In the genomic region with DNA sequence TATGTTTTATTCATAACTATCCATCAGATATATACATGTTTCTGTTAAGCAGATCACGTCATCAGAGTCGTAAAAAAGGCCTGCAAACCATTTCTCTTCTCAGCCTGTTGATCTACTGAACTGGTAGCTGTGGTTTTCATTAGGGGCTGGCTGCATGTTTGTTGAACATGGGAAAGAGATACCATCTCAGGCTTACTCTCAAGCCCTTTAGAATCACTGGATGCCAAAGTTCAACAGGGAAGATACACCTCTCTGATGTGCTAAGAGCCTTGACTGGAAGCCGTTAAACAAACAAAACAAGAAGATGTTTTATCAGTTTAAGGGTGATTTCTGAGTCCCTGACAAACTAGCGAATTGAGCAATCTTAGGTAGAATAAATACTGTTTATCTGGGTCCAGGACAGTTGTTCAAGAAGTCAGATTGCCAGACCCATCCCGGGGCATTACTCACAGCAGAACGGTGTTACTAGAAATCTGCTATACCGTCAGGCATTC, we compare ENCODE assay signal across 1 cellular context.
TF ChIP-seq lines count a peak whose summit lies in the region.

No MANE protein-coding gene starts in this region.

TF ChIP-seq in HepG2, 621 proteins besides CTCF, POLR2A, EP300 and RAD21 (continued from another document and continues in another):
- TF ChIP-seq, protein P1, sequence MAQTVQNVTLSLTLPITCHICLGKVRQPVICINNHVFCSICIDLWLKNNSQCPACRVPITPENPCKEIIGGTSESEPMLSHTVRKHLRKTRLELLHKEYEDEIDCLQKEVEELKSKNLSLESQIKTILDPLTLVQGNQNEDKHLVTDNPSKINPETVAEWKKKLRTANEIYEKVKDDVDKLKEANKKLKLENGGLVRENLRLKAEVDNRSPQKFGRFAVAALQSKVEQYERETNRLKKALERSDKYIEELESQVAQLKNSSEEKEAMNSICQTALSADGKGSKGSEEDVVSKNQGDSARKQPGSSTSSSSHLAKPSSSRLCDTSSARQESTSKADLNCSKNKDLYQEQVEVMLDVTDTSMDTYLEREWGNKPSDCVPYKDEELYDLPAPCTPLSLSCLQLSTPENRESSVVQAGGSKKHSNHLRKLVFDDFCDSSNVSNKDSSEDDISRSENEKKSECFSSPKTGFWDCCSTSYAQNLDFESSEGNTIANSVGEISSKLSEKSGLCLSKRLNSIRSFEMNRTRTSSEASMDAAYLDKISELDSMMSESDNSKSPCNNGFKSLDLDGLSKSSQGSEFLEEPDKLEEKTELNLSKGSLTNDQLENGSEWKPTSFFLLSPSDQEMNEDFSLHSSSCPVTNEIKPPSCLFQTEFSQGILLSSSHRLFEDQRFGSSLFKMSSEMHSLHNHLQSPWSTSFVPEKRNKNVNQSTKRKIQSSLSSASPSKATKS (CRISPR knock-in tag; IDR thresholded peaks at IDR 0.05), result no peak
- TF ChIP-seq, protein P2, sequence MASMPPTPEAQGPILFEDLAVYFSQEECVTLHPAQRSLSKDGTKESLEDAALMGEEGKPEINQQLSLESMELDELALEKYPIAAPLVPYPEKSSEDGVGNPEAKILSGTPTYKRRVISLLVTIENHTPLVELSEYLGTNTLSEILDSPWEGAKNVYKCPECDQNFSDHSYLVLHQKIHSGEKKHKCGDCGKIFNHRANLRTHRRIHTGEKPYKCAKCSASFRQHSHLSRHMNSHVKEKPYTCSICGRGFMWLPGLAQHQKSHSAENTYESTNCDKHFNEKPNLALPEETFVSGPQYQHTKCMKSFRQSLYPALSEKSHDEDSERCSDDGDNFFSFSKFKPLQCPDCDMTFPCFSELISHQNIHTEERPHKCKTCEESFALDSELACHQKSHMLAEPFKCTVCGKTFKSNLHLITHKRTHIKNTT (CRISPR knock-in tag; IDR thresholded peaks at IDR 0.05), result no peak
- TF ChIP-seq ZNF883 (CRISPR knock-in tag; IDR thresholded peaks at IDR 0.05; ENCODE audit: not compliant biosample characterization) (no peak), CAMTA2 (CRISPR knock-in tag; IDR thresholded peaks at IDR 0.05; ENCODE audit: borderline replicate concordance) (no peak), TMF1 (CRISPR knock-in tag; IDR thresholded peaks at IDR 0.05; ENCODE audit: low read depth) (no peak), ATF7 (IDR thresholded peaks at IDR 0.05) (peak; percentile 51), ATF7 (CRISPR knock-in tag; IDR thresholded peaks at IDR 0.05) (no peak), KDM1A (CRISPR knock-in tag; IDR thresholded peaks at IDR 0.05) (0 out of 2 replicates have a peak, but pooled peaks have one; percentile 66), PRPF4 (IDR thresholded peaks at IDR 0.05; ENCODE audit: low read depth, low read length, poor library complexity, severe bottlenecking) (no peak), TBX2 (CRISPR knock-in tag; IDR thresholded peaks at IDR 0.05; ENCODE audit: borderline replicate concordance) (peak; percentile 99), SP5 (CRISPR knock-in tag; IDR thresholded peaks at IDR 0.05; ENCODE audit: borderline replicate concordance, low read depth) (peak; percentile 34; the same call in 1 of the 2 replicates), ZNF766 (CRISPR knock-in tag; IDR thresholded peaks at IDR 0.05; ENCODE audit: borderline replicate concordance) (no peak), ZBTB7A (CRISPR knock-in tag; IDR thresholded peaks at IDR 0.05) (no peak), REL (CRISPR knock-in tag; conservative IDR thresholded peaks at IDR 0.05) (no peak), ESRRA (CRISPR knock-in tag; IDR thresholded peaks at IDR 0.05; ENCODE audit: low read depth) (no peak), IRX3 (CRISPR knock-in tag; IDR thresholded peaks at IDR 0.05; ENCODE audit: borderline replicate concordance, low read depth) (no peak), PHF20 (CRISPR knock-in tag; IDR thresholded peaks at IDR 0.05) (no peak), ZFP1 (CRISPR knock-in tag; IDR thresholded peaks at IDR 0.05) (peak; percentile 89), HDAC2 (CRISPR knock-in tag; IDR thresholded peaks at IDR 0.05) (peak; percentile 96), HNRNPK (IDR thresholded peaks at IDR 0.05; ENCODE audit: low read depth, low read length, poor library complexity, severe bottlenecking) (no peak), ZNF101 (CRISPR knock-in tag; IDR thresholded peaks at IDR 0.05; ENCODE audit: borderline replicate concordance, low read depth) (no peak), POGZ (CRISPR knock-in tag; IDR thresholded peaks at IDR 0.05) (peak; percentile 66), ZZZ3 (CRISPR knock-in tag; IDR thresholded peaks at IDR 0.05; ENCODE audit: borderline replicate concordance) (no peak), ZNF816 (CRISPR knock-in tag; IDR thresholded peaks at IDR 0.05; ENCODE audit: borderline replicate concordance) (no peak), ZNF124 (CRISPR knock-in tag; IDR thresholded peaks at IDR 0.05) (0 out of 2 replicates have a peak, but pooled peaks have one; percentile 58), MTA1 (CRISPR knock-in tag; IDR thresholded peaks at IDR 0.05; ENCODE audit: borderline replicate concordance) (no peak), TCF7 (IDR thresholded peaks at IDR 0.05; ENCODE audit: low read depth) (peak; percentile 93), ZNF709 (CRISPR knock-in tag; IDR thresholded peaks at IDR 0.05) (0 out of 2 replicates have a peak, but pooled peaks have one; percentile 33), TEAD3 (CRISPR knock-in tag; optimal IDR thresholded peaks at IDR 0.05; ENCODE audit: borderline replicate concordance) (peak; percentile 61)
- TF ChIP-seq, protein P3, sequence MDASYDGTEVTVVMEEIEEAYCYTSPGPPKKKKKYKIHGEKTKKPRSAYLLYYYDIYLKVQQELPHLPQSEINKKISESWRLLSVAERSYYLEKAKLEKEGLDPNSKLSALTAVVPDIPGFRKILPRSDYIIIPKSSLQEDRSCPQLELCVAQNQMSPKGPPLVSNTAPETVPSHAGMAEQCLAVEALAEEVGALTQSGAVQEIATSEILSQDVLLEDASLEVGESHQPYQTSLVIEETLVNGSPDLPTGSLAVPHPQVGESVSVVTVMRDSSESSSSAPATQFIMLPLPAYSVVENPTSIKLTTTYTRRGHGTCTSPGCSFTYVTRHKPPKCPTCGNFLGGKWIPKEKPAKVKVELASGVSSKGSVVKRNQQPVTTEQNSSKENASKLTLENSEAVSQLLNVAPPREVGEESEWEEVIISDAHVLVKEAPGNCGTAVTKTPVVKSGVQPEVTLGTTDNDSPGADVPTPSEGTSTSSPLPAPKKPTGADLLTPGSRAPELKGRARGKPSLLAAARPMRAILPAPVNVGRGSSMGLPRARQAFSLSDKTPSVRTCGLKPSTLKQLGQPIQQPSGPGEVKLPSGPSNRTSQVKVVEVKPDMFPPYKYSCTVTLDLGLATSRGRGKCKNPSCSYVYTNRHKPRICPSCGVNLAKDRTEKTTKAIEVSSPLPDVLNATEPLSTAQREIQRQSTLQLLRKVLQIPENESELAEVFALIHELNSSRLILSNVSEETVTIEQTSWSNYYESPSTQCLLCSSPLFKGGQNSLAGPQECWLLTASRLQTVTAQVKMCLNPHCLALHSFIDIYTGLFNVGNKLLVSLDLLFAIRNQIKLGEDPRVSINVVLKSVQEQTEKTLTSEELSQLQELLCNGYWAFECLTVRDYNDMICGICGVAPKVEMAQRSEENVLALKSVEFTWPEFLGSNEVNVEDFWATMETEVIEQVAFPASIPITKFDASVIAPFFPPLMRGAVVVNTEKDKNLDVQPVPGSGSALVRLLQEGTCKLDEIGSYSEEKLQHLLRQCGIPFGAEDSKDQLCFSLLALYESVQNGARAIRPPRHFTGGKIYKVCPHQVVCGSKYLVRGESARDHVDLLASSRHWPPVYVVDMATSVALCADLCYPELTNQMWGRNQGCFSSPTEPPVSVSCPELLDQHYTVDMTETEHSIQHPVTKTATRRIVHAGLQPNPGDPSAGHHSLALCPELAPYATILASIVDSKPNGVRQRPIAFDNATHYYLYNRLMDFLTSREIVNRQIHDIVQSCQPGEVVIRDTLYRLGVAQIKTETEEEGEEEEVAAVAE (CRISPR knock-in tag; IDR thresholded peaks at IDR 0.05; ENCODE audit: borderline replicate concordance), result 0 out of 2 replicates have a peak, but pooled peaks have one; percentile 54
- TF ChIP-seq, protein P4, sequence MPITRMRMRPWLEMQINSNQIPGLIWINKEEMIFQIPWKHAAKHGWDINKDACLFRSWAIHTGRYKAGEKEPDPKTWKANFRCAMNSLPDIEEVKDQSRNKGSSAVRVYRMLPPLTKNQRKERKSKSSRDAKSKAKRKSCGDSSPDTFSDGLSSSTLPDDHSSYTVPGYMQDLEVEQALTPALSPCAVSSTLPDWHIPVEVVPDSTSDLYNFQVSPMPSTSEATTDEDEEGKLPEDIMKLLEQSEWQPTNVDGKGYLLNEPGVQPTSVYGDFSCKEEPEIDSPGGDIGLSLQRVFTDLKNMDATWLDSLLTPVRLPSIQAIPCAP (CRISPR knock-in tag; IDR thresholded peaks at IDR 0.05; ENCODE audit: low read depth), result no peak
- TF ChIP-seq, protein P5, sequence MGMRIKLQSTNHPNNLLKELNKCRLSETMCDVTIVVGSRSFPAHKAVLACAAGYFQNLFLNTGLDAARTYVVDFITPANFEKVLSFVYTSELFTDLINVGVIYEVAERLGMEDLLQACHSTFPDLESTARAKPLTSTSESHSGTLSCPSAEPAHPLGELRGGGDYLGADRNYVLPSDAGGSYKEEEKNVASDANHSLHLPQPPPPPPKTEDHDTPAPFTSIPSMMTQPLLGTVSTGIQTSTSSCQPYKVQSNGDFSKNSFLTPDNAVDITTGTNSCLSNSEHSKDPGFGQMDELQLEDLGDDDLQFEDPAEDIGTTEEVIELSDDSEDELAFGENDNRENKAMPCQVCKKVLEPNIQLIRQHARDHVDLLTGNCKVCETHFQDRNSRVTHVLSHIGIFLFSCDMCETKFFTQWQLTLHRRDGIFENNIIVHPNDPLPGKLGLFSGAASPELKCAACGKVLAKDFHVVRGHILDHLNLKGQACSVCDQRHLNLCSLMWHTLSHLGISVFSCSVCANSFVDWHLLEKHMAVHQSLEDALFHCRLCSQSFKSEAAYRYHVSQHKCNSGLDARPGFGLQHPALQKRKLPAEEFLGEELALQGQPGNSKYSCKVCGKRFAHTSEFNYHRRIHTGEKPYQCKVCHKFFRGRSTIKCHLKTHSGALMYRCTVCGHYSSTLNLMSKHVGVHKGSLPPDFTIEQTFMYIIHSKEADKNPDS (CRISPR knock-in tag; IDR thresholded peaks at IDR 0.05), result peak; percentile 91
- TF ChIP-seq, protein P6, sequence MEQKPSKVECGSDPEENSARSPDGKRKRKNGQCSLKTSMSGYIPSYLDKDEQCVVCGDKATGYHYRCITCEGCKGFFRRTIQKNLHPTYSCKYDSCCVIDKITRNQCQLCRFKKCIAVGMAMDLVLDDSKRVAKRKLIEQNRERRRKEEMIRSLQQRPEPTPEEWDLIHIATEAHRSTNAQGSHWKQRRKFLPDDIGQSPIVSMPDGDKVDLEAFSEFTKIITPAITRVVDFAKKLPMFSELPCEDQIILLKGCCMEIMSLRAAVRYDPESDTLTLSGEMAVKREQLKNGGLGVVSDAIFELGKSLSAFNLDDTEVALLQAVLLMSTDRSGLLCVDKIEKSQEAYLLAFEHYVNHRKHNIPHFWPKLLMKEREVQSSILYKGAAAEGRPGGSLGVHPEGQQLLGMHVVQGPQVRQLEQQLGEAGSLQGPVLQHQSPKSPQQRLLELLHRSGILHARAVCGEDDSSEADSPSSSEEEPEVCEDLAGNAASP (CRISPR knock-in tag; IDR thresholded peaks at IDR 0.05; ENCODE audit: borderline replicate concordance), result peak; percentile 83; the same call in 1 of the 2 replicates
- TF ChIP-seq, protein P7, sequence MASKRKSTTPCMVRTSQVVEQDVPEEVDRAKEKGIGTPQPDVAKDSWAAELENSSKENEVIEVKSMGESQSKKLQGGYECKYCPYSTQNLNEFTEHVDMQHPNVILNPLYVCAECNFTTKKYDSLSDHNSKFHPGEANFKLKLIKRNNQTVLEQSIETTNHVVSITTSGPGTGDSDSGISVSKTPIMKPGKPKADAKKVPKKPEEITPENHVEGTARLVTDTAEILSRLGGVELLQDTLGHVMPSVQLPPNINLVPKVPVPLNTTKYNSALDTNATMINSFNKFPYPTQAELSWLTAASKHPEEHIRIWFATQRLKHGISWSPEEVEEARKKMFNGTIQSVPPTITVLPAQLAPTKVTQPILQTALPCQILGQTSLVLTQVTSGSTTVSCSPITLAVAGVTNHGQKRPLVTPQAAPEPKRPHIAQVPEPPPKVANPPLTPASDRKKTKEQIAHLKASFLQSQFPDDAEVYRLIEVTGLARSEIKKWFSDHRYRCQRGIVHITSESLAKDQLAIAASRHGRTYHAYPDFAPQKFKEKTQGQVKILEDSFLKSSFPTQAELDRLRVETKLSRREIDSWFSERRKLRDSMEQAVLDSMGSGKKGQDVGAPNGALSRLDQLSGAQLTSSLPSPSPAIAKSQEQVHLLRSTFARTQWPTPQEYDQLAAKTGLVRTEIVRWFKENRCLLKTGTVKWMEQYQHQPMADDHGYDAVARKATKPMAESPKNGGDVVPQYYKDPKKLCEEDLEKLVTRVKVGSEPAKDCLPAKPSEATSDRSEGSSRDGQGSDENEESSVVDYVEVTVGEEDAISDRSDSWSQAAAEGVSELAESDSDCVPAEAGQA (IDR thresholded peaks at IDR 0.05; ENCODE audit: low read depth), result no peak
- TF ChIP-seq, protein P7 (CRISPR knock-in tag; IDR thresholded peaks at IDR 0.05; ENCODE audit: borderline replicate concordance), result no peak
- TF ChIP-seq, protein P8, sequence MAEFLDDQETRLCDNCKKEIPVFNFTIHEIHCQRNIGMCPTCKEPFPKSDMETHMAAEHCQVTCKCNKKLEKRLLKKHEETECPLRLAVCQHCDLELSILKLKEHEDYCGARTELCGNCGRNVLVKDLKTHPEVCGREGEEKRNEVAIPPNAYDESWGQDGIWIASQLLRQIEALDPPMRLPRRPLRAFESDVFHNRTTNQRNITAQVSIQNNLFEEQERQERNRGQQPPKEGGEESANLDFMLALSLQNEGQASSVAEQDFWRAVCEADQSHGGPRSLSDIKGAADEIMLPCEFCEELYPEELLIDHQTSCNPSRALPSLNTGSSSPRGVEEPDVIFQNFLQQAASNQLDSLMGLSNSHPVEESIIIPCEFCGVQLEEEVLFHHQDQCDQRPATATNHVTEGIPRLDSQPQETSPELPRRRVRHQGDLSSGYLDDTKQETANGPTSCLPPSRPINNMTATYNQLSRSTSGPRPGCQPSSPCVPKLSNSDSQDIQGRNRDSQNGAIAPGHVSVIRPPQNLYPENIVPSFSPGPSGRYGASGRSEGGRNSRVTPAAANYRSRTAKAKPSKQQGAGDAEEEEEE (CRISPR knock-in tag; IDR thresholded peaks at IDR 0.05; ENCODE audit: borderline replicate concordance), result no peak
